8 cellular contexts compared by ENCODE assay signal in the genomic region with DNA sequence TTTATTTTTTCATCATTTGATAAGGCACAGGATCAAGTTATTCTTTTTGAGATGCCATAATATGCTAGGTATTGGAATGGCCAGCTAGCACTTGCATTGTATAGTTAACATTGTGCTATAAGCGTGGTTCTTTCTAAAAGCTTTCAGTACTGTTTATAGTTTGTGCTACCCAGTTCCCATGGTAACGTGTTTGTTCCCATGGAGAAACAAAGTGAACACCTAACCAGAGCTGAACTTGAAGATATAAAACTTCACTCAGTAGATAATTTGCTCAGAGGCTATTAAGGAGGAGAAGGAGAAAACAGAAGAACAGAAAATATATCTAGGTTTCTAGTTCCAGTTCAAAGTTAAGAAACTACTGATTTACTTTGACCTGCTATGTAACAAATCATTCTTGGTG. TPM values are rescaled to one million over a fixed set of nuclear protein-coding genes. Genes with fewer than 3 reads are reported as not detected.
DNase-seq lines count a peak whose midpoint lies in the region; ATAC-seq and TF ChIP-seq lines count a peak whose summit lies in the region.

No MANE protein-coding gene starts in this region.

- peaks cover 19% of the 10 kb centered on the region for H3K4me1 Mint-ChIP-seq in CD14-positive monocyte

- H3K9me3 Mint-ChIP-seq in CD14-positive monocyte = no peaks in the 10 kb centered on the region

- no peaks in the 10 kb centered on the region for H3K27me3 Mint-ChIP-seq in CD14-positive monocyte (ENCODE audit: low read depth in 3 of 3)

- no peak for TF ChIP-seq CTCF in CD14-positive monocyte (IDR thresholded peaks at IDR 0.05)

- peak; percentile 83 for DNase-seq in NCI-H748 (lab: John Stamatoyannopoulos, UW; ENCODE audit: unreplicated experiment)
- DNase-seq in lung microvascular endothelial cell (ENCODE audit: low read depth in 2 of 2) = peak; percentile 52 to 75
- no peak for DNase-seq in ureter (ENCODE audit: low spot score)
- DNase-seq in NCI-H524 (lab: John Stamatoyannopoulos, UW) = no peak
- DNase-seq in activated CD4-positive, alpha-beta T cell treated with anti-CD3 and anti-CD28 coated beads, Interleukin-2, amount 50 U/mL, for 48 hours = no peak
- no peak for DNase-seq in CD14-positive monocyte (ENCODE audit: low spot score)

- intact Hi-C loops in CD14-positive monocyte (cut with micrococcal nuclease) = loop anchor here in 1 of 2 donors (10.0 kb wide), 1 partner anchor 102 kb away; no protein-coding TSS in a partner anchor

- no peak overlapping the region for H3K4me3 Mint-ChIP-seq in CD14-positive monocyte

- no peak overlapping the region for H3K27ac Mint-ChIP-seq in CD14-positive monocyte

- no peaks in the 10 kb centered on the region for H3K36me3 Mint-ChIP-seq in CD14-positive monocyte

- ATAC-seq in GM18867 (IDR thresholded peaks at IDR 0.05; ENCODE audit: unreplicated experiment) (peak; percentile 64), HG02884 (IDR thresholded peaks at IDR 0.05; ENCODE audit: unreplicated experiment) (peak; percentile 66)

RNA-seq across cellular contexts. Expression of gene ITGB8, which starts 23.6 kb away (rescaled TPM):
- total RNA-seq in lung microvascular endothelial cell (2.6 and 31.2 TPM in 2 replicates), ureter (48.5 TPM)
- polyA plus RNA-seq in CD14-positive monocyte = under 1 TPM; 0.19 to 0.28 TPM

Comparison
In these comparisons a context has a peak if more than half of its experiments do, and no peak if none do; other contexts are left out.
1. DNase-seq: peak in NCI-H748 (single experiment) and lung microvascular endothelial cell (2 of 2); none in ureter (single experiment), NCI-H524 (0 of 2), activated CD4-positive, alpha-beta T cell treated with anti-CD3 and anti-CD28 coated beads, Interleukin-2, amount 50 U/mL, for 48 hours (0 of 2) and CD14-positive monocyte (single experiment).